ENCODE assay signal across 1 cellular context in genomic region chr3:115698851-115699535, GRCh38.
TF ChIP-seq lines count a peak whose summit lies in the region.

No MANE protein-coding gene starts in this region.

TF ChIP-seq in GM23338, 12 proteins besides CTCF, POLR2A, EP300 and RAD21 (continued from another document):
- TF ChIP-seq REST (IDR thresholded peaks at IDR 0.05; ENCODE audit: unreplicated experiment) (no peak), ZNF114 (CRISPR knock-in tag; IDR thresholded peaks at IDR 0.05) (no peak), EZH2 (IDR thresholded peaks at IDR 0.05; ENCODE audit: low read depth, unreplicated experiment) (no peak), EZH2phosphoT487 (IDR thresholded peaks at IDR 0.05; ENCODE audit: unreplicated experiment) (no peak), JUNB (IDR thresholded peaks at IDR 0.05; ENCODE audit: unreplicated experiment) (no peak), POLR2AphosphoS5 (IDR thresholded peaks at IDR 0.05; ENCODE audit: low read depth) (no peak), ZNF331 (CRISPR knock-in tag; IDR thresholded peaks at IDR 0.05; ENCODE audit: low read depth) (no peak)
